Comparison of ENCODE assay signal across 1 cellular context in the genomic region with DNA sequence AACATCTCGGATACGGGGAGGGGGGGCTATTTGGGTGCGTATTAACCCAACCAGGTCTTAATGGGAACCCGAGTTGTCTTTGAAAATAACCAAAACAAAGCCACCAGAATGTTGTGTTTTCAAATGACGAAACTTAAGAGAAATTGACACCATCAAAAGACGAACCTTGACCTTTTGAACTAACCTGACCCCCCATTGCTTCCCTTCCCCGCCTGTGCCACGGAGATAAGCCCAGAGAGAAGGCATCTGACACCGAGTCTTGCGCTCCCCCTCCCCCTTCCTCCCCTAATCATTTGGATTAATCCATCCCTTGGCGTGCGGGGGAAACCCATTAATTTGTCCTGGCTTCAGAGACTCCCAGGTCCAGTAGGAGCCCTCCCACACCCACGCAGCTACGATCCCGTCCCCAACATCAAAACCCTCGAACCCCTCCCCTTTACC.
TF ChIP-seq lines count a peak whose summit lies in the region.

No MANE protein-coding gene starts in this region.

TF ChIP-seq in HepG2, 621 proteins besides CTCF, POLR2A, EP300 and RAD21 (continues in another document):
- TF ChIP-seq POLR2AphosphoS2 (IDR thresholded peaks at IDR 0.05; ENCODE audit: low read depth, low read length) (no peak), NR2F6 (IDR thresholded peaks at IDR 0.05) (peak; percentile 96), NR2F6 (CRISPR knock-in tag; IDR thresholded peaks at IDR 0.05) (peak; percentile 90), ZMAT3 (CRISPR knock-in tag; conservative IDR thresholded peaks at IDR 0.05) (0 out of 2 replicates have a peak, but pooled peaks have one; percentile 7), ZNF549 (CRISPR knock-in tag; IDR thresholded peaks at IDR 0.05) (no peak), PHB2 (IDR thresholded peaks at IDR 0.05; ENCODE audit: partially characterized antibody) (no peak), ZNF660 (CRISPR knock-in tag; IDR thresholded peaks at IDR 0.05; ENCODE audit: borderline replicate concordance, low read depth) (no peak), DZIP1 (CRISPR knock-in tag; IDR thresholded peaks at IDR 0.05) (no peak), BORCS8-MEF2B (CRISPR knock-in tag; IDR thresholded peaks at IDR 0.05) (peak; percentile 21; the same call in 1 of the 2 replicates), NR2F1 (CRISPR knock-in tag; IDR thresholded peaks at IDR 0.05) (peak; percentile 80 to 92), ZNF329 (CRISPR knock-in tag; IDR thresholded peaks at IDR 0.05; ENCODE audit: low read depth) (no peak), PBX3 (CRISPR knock-in tag; IDR thresholded peaks at IDR 0.05; ENCODE audit: borderline replicate concordance) (no peak), EHMT2 (IDR thresholded peaks at IDR 0.05; ENCODE audit: borderline replicate concordance, low read depth, low read length) (no peak), SP2 (CRISPR knock-in tag; IDR thresholded peaks at IDR 0.05) (no peak), ZNF788 (CRISPR knock-in tag; IDR thresholded peaks at IDR 0.05; ENCODE audit: borderline replicate concordance) (0 out of 2 replicates have a peak, but pooled peaks have one; percentile 36), ZBTB2 (CRISPR knock-in tag; IDR thresholded peaks at IDR 0.05; ENCODE audit: low read depth) (no peak), ZNF816 (CRISPR knock-in tag; IDR thresholded peaks at IDR 0.05; ENCODE audit: borderline replicate concordance) (no peak; the same call in 1 of the 2 replicates), ZC3H13 (CRISPR knock-in tag; IDR thresholded peaks at IDR 0.05) (no peak), ZNF441 (CRISPR knock-in tag; IDR thresholded peaks at IDR 0.05; ENCODE audit: borderline replicate concordance) (no peak), CSRNP1 (CRISPR knock-in tag; IDR thresholded peaks at IDR 0.05) (0 out of 2 replicates have a peak, but pooled peaks have one; percentile 30), ZNF772 (CRISPR knock-in tag; IDR thresholded peaks at IDR 0.05) (peak; percentile 74; the same call in 1 of the 2 replicates), ASH2L (IDR thresholded peaks at IDR 0.05; ENCODE audit: insufficient read length, low read depth, low read length) (peak; percentile 57), HOXA3 (CRISPR knock-in tag; IDR thresholded peaks at IDR 0.05) (peak; percentile 6; the same call in 1 of the 2 replicates), TBX2 (CRISPR knock-in tag; IDR thresholded peaks at IDR 0.05; ENCODE audit: borderline replicate concordance) (peak; percentile 79), ZNF263 (CRISPR knock-in tag; IDR thresholded peaks at IDR 0.05) (no peak; the same call in 1 of the 2 replicates), NR0B2 (CRISPR knock-in tag; IDR thresholded peaks at IDR 0.05) (no peak), SRSF1 (optimal IDR thresholded peaks at IDR 0.05; ENCODE audit: low read depth, low read length) (no peak), RXRA (CRISPR knock-in tag; IDR thresholded peaks at IDR 0.05) (peak; percentile 71; the same call in 1 of the 2 replicates), ZFAT (CRISPR knock-in tag; conservative IDR thresholded peaks at IDR 0.05) (no peak), ZIK1 (CRISPR knock-in tag; IDR thresholded peaks at IDR 0.05; ENCODE audit: borderline replicate concordance, low read depth) (no peak), ZKSCAN8 (CRISPR knock-in tag; IDR thresholded peaks at IDR 0.05; ENCODE audit: borderline replicate concordance) (no peak), GPN1 (CRISPR knock-in tag; IDR thresholded peaks at IDR 0.05; ENCODE audit: borderline replicate concordance) (no peak), HOXD1 (CRISPR knock-in tag; IDR thresholded peaks at IDR 0.05) (no peak), RXRB (CRISPR knock-in tag; IDR thresholded peaks at IDR 0.05; ENCODE audit: borderline replicate concordance) (peak; percentile 70; the same call in 1 of the 2 replicates), KDM5B (CRISPR knock-in tag; IDR thresholded peaks at IDR 0.05; ENCODE audit: borderline replicate concordance) (no peak), TBP (CRISPR knock-in tag; IDR thresholded peaks at IDR 0.05) (no peak), DR1 (CRISPR knock-in tag; IDR thresholded peaks at IDR 0.05) (no peak), DNMT3B (CRISPR knock-in tag; conservative IDR thresholded peaks at IDR 0.05) (no peak), HNRNPK (IDR thresholded peaks at IDR 0.05; ENCODE audit: low read depth, low read length, poor library complexity, severe bottlenecking) (peak; percentile 27), SMYD3 (CRISPR knock-in tag; IDR thresholded peaks at IDR 0.05) (0 out of 2 replicates have a peak, but pooled peaks have one; percentile 45), ZNF761 (CRISPR knock-in tag; conservative IDR thresholded peaks at IDR 0.05) (no peak), STAG1 (CRISPR knock-in tag; IDR thresholded peaks at IDR 0.05) (0 out of 2 replicates have a peak, but pooled peaks have one; percentile 0)
- TF ChIP-seq, protein P1, sequence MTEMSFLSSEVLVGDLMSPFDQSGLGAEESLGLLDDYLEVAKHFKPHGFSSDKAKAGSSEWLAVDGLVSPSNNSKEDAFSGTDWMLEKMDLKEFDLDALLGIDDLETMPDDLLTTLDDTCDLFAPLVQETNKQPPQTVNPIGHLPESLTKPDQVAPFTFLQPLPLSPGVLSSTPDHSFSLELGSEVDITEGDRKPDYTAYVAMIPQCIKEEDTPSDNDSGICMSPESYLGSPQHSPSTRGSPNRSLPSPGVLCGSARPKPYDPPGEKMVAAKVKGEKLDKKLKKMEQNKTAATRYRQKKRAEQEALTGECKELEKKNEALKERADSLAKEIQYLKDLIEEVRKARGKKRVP (CRISPR knock-in tag; IDR thresholded peaks at IDR 0.05) = peak in 1 of 2 experiments; percentile 97; a peak in 2 of 4 replicates
- TF ChIP-seq, protein P2, sequence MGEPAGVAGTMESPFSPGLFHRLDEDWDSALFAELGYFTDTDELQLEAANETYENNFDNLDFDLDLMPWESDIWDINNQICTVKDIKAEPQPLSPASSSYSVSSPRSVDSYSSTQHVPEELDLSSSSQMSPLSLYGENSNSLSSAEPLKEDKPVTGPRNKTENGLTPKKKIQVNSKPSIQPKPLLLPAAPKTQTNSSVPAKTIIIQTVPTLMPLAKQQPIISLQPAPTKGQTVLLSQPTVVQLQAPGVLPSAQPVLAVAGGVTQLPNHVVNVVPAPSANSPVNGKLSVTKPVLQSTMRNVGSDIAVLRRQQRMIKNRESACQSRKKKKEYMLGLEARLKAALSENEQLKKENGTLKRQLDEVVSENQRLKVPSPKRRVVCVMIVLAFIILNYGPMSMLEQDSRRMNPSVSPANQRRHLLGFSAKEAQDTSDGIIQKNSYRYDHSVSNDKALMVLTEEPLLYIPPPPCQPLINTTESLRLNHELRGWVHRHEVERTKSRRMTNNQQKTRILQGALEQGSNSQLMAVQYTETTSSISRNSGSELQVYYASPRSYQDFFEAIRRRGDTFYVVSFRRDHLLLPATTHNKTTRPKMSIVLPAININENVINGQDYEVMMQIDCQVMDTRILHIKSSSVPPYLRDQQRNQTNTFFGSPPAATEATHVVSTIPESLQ (CRISPR knock-in tag; conservative IDR thresholded peaks at IDR 0.05) = no peak
- TF ChIP-seq, protein P3, sequence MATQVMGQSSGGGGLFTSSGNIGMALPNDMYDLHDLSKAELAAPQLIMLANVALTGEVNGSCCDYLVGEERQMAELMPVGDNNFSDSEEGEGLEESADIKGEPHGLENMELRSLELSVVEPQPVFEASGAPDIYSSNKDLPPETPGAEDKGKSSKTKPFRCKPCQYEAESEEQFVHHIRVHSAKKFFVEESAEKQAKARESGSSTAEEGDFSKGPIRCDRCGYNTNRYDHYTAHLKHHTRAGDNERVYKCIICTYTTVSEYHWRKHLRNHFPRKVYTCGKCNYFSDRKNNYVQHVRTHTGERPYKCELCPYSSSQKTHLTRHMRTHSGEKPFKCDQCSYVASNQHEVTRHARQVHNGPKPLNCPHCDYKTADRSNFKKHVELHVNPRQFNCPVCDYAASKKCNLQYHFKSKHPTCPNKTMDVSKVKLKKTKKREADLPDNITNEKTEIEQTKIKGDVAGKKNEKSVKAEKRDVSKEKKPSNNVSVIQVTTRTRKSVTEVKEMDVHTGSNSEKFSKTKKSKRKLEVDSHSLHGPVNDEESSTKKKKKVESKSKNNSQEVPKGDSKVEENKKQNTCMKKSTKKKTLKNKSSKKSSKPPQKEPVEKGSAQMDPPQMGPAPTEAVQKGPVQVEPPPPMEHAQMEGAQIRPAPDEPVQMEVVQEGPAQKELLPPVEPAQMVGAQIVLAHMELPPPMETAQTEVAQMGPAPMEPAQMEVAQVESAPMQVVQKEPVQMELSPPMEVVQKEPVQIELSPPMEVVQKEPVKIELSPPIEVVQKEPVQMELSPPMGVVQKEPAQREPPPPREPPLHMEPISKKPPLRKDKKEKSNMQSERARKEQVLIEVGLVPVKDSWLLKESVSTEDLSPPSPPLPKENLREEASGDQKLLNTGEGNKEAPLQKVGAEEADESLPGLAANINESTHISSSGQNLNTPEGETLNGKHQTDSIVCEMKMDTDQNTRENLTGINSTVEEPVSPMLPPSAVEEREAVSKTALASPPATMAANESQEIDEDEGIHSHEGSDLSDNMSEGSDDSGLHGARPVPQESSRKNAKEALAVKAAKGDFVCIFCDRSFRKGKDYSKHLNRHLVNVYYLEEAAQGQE (IDR thresholded peaks at IDR 0.05; ENCODE audit: borderline replicate concordance in 1 of 2, low read depth in 1 of 2, low read length in 2 of 2) = no peak; a peak in 1 of 4 replicates
- TF ChIP-seq, protein P4, sequence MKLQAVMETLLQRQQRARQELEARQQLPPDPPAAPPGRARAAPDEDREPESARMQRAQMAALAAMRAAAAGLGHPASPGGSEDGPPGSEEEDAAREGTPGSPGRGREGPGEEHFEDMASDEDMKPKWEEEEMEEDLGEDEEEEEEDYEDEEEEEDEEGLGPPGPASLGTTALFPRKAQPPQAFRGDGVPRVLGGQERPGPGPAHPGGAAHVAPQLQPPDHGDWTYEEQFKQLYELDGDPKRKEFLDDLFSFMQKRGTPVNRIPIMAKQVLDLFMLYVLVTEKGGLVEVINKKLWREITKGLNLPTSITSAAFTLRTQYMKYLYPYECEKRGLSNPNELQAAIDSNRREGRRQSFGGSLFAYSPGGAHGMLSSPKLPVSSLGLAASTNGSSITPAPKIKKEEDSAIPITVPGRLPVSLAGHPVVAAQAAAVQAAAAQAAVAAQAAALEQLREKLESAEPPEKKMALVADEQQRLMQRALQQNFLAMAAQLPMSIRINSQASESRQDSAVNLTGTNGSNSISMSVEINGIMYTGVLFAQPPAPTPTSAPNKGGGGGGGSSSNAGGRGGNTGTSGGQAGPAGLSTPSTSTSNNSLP (IDR thresholded peaks at IDR 0.05; ENCODE audit: low read depth, low read length) = peak; percentile 63
